Comparison of ENCODE assay signal across 22 cellular contexts in genomic region chr7:80848841-80849240, GRCh38.
DNase-seq lines count a peak whose midpoint lies in the region; ATAC-seq and TF ChIP-seq lines count a peak whose summit lies in the region.
"Had no signal": no experiment of that assay in that cellular context is flagged by ENCODE, and none has a peak within 500 bp of the region (broad histone marks: within the 10 kb centered on the region; RNA-seq: fewer than 3 reads in every experiment).

No MANE protein-coding gene starts in this region.

- TF ChIP-seq CTCF in HEK293 (tag by site-specific recombination; IDR thresholded peaks at IDR 0.05) (no peak), mesothelial cell of epicardium (IDR thresholded peaks at IDR 0.05; ENCODE audit: unreplicated experiment) (no peak)

- H3K4me3 Mint-ChIP-seq in mesothelial cell of epicardium = no peak overlapping the region
- H3K4me3 Mint-ChIP-seq in activated CD8-positive, alpha-beta T cell treated with anti-CD3 and anti-CD28 coated beads, Interleukin-2, amount 10 ng/mL, durations not matched to agents 7 days and 5 days = no peak overlapping the region
- H3K4me3 Mint-ChIP-seq: CD8-positive, alpha-beta memory T cell; IgD-negative memory B cell; T-helper 17 cell had no signal

- H3K4me1 Mint-ChIP-seq in mesothelial cell of epicardium = peaks cover 46% of the 10 kb centered on the region
- H3K4me1 Mint-ChIP-seq in activated CD8-positive, alpha-beta T cell treated with anti-CD3 and anti-CD28 coated beads, Interleukin-2, amount 10 ng/mL, durations not matched to agents 7 days and 5 days (ENCODE audit: low read depth) = no peaks in the 10 kb centered on the region
- H3K4me1 Mint-ChIP-seq: CD8-positive, alpha-beta memory T cell; IgD-negative memory B cell; T-helper 17 cell had no signal

- H3K9me3 Mint-ChIP-seq in mesothelial cell of epicardium = peaks cover 7% of the 10 kb centered on the region
- peaks cover 5% of the 10 kb centered on the region for H3K9me3 Mint-ChIP-seq in activated CD8-positive, alpha-beta T cell treated with anti-CD3 and anti-CD28 coated beads, Interleukin-2, amount 10 ng/mL, durations not matched to agents 7 days and 5 days (ENCODE audit: insufficient read depth)

- no peaks in the 10 kb centered on the region for H3K27me3 Mint-ChIP-seq in mesothelial cell of epicardium (ENCODE audit: low read depth)
- no peaks in the 10 kb centered on the region for H3K27me3 Mint-ChIP-seq in activated CD8-positive, alpha-beta T cell treated with anti-CD3 and anti-CD28 coated beads, Interleukin-2, amount 10 ng/mL, durations not matched to agents 7 days and 5 days (ENCODE audit: low read depth)
- H3K27me3 Mint-ChIP-seq: CD8-positive, alpha-beta memory T cell; IgD-negative memory B cell; T-helper 17 cell had no signal

- CTCF ChIA-PET in HEK293 (lab: Yijun Ruan, JAX) = no interaction called here
- CTCF ChIA-PET in activated CD8-positive, alpha-beta T cell treated with anti-CD3 and anti-CD28 coated beads, Interleukin-2, amount 10 ng/mL, durations not matched to agents 7 days and 5 days (lab: Charles Lee) = no interaction called here

- ATAC-seq in activated CD8-positive, alpha-beta T cell treated with anti-CD3 and anti-CD28 coated beads, Interleukin-2, amount 10 ng/mL, durations not matched to agents 7 days and 5 days = no peak
- ATAC-seq: T-helper 17 cell had no signal

- peaks cover 22% of the 10 kb centered on the region for H3K36me3 Mint-ChIP-seq in mesothelial cell of epicardium
- H3K36me3 Mint-ChIP-seq in activated CD8-positive, alpha-beta T cell treated with anti-CD3 and anti-CD28 coated beads, Interleukin-2, amount 10 ng/mL, durations not matched to agents 7 days and 5 days (ENCODE audit: low read depth) = no peaks in the 10 kb centered on the region
- H3K36me3 Mint-ChIP-seq: CD8-positive, alpha-beta memory T cell; IgD-negative memory B cell had no signal

- peak overlapping the region; percentile 54 for H3K27ac Mint-ChIP-seq in mesothelial cell of epicardium
- H3K27ac Mint-ChIP-seq in activated CD8-positive, alpha-beta T cell treated with anti-CD3 and anti-CD28 coated beads, Interleukin-2, amount 10 ng/mL, durations not matched to agents 7 days and 5 days = no peak overlapping the region
- H3K27ac Mint-ChIP-seq: CD8-positive, alpha-beta memory T cell; T-helper 17 cell had no signal

- H3K27ac ChIP-seq in HEK293 (ENCODE audit: extremely low read depth, low read depth, low read length) = no peak overlapping the region
- H3K27ac ChIP-seq: C4-2B had no signal

- peaks cover 27% of the 10 kb centered on the region for H3K4me1 ChIP-seq in HEK293 (ENCODE audit: control insufficient read depth, insufficient read depth, low read length)

- POLR2A ChIA-PET in HEK293 (lab: Yijun Ruan, JAX) = no interaction called here
- POLR2A ChIA-PET in activated CD8-positive, alpha-beta T cell treated with anti-CD3 and anti-CD28 coated beads, Interleukin-2, amount 10 ng/mL, durations not matched to agents 7 days and 5 days (lab: Charles Lee) = no interaction called here

- DNase-seq in NCI-H1105 treated with DMSO at 0.1 percent for 48 hours (lab: John Stamatoyannopoulos, UW) = peak; percentile 54
- no peak for DNase-seq in NCI-H1105 (lab: John Stamatoyannopoulos, UW)
- DNase-seq in NCI-H524 treated with DMSO at 0.1 percent for 48 hours (lab: John Stamatoyannopoulos, UW) = peak; percentile 95
- DNase-seq in mesothelial cell of epicardium (ENCODE audit: low spot score in 2 of 2, unreplicated experiment in 2 of 2) = no peak
- DNase-seq in T-helper 9 cell = no peak
- no peak for DNase-seq in activated T-cell treated with anti-CD3 and anti-CD28 coated beads, Interleukin-2, amount 50 U/mL, for 1 hour
- DNase-seq in activated CD8-positive, alpha-beta T cell treated with anti-CD3 and anti-CD28 coated beads, Interleukin-2, amount 10 ng/mL, durations not matched to agents 7 days and 5 days = no peak
- DNase-seq: 8988T; Calu3; CD8-positive, alpha-beta memory T cell; EL; GF-D8; MV-4-11; NCI-H146; NCI-H2029; NCI-H774; SHP77; SW 1271; T-helper 17 cell had no signal

- H3K36me3 ChIP-seq in HEK293 (ENCODE audit: control insufficient read depth in 2 of 2, insufficient read depth in 1 of 2, low read length in 2 of 2) = no peaks in the 10 kb centered on the region

- no peak overlapping the region for H3K4me3 ChIP-seq in HEK293 (ENCODE audit: low read depth, low read length)

- no peaks in the 10 kb centered on the region for H3K9me3 ChIP-seq in HEK293 (ENCODE audit: control insufficient read depth, insufficient read depth, low read depth, low read length)

TF ChIP-seq in HEK293, 187 proteins besides CTCF, POLR2A, EP300 and RAD21 (continues in another document):
- TF ChIP-seq SP7 (tag by site-specific recombination; IDR thresholded peaks at IDR 0.05) = peak; percentile 57
- TF ChIP-seq ZSCAN16 (tag by site-specific recombination; IDR thresholded peaks at IDR 0.05) = no peak
- peak; percentile 88 for TF ChIP-seq ZNF629 (tag by site-specific recombination; IDR thresholded peaks at IDR 0.05)
- TF ChIP-seq ZBTB10 (tag by site-specific recombination; IDR thresholded peaks at IDR 0.05) = no peak
- TF ChIP-seq ZEB2 (tag by site-specific recombination; IDR thresholded peaks at IDR 0.05) = peak; percentile 59; the same call in 1 of the 2 replicates
- TF ChIP-seq ZNF704 (tag by site-specific recombination; IDR thresholded peaks at IDR 0.05) = no peak
- no peak for TF ChIP-seq ZNF585B (tag by site-specific recombination; IDR thresholded peaks at IDR 0.05)
- peak; percentile 35; the same call in 1 of the 2 replicates for TF ChIP-seq KLF10 (tag by site-specific recombination; IDR thresholded peaks at IDR 0.05)
- peak; percentile 85 for TF ChIP-seq INSM2 (tag by site-specific recombination; IDR thresholded peaks at IDR 0.05)
- TF ChIP-seq IKZF3 (tag by site-specific recombination; IDR thresholded peaks at IDR 0.05) = peak; percentile 79
- peak; percentile 22; the same call in 1 of the 2 replicates for TF ChIP-seq TCF7L2 (IDR thresholded peaks at IDR 0.05; ENCODE audit: borderline replicate concordance, low read depth, low read length)
- no peak for TF ChIP-seq PBX3 (CRISPR knock-in tag; IDR thresholded peaks at IDR 0.05)
- TF ChIP-seq WT1 (tag by site-specific recombination; IDR thresholded peaks at IDR 0.05) = peak; percentile 90
- TF ChIP-seq ZNF391 (tag by site-specific recombination; IDR thresholded peaks at IDR 0.05; ENCODE audit: borderline replicate concordance, low read depth) = 0 out of 2 replicates have a peak, but pooled peaks have one; percentile 39

Comparison
In these comparisons a context has a peak if more than half of its experiments do, and no peak if none do; other contexts are left out.
1. DNase-seq: peak in NCI-H1105 treated with DMSO at 0.1 percent for 48 hours (single experiment) and NCI-H524 treated with DMSO at 0.1 percent for 48 hours (single experiment); none in NCI-H1105 (single experiment), mesothelial cell of epicardium (0 of 2), T-helper 9 cell (single experiment), activated T-cell treated with anti-CD3 and anti-CD28 coated beads, Interleukin-2, amount 50 U/mL, for 1 hour (single experiment) and activated CD8-positive, alpha-beta T cell treated with anti-CD3 and anti-CD28 coated beads, Interleukin-2, amount 10 ng/mL, durations not matched to agents 7 days and 5 days (single experiment).